In genomic region chr3:184693011-184693975, GRCh38 we compare ENCODE assay signal across 14 cellular contexts. TPM values are rescaled to one million over a fixed set of nuclear protein-coding genes. Genes with fewer than 3 reads are reported as not detected.
A peak's percentile ranks its signal among the peaks of the same experiment; 100 is the strongest.
DNase-seq lines count a peak whose midpoint lies in the region; ATAC-seq, FAIRE-seq and TF ChIP-seq lines count a peak whose summit lies in the region.
"Had no signal": no experiment of that assay in that cellular context is flagged by ENCODE, and none has a peak within 500 bp of the region (broad histone marks: within the 10 kb centered on the region; RNA-seq: fewer than 3 reads in every experiment).

No MANE protein-coding gene starts in this region.

- H2BK12ac ChIP-seq in H1 (ENCODE audit: low read depth, low read length): no peak overlapping the region

- H4K8ac ChIP-seq in H1 (ENCODE audit: extremely low read depth, insufficient read depth, low read length): no peak overlapping the region

- no peak overlapping the region for H2AK5ac ChIP-seq in H1 (ENCODE audit: low read depth, low read length)

- POLR2A ChIA-PET in H1 (lab: Charles Lee; ENCODE audit: partially characterized antibody): interaction anchor here (0.6 to 2.4 kb wide), 5 partner anchors 14 to 117 kb away, joined by 3 to 13 read pairs (median 3); partner anchors contain the start of gene MAGEF1

- H3K36me3 ChIP-seq in BLaER1: no peaks in the 10 kb centered on the region
- H3K36me3 ChIP-seq in H1 (ENCODE audit: control insufficient read depth in 2 of 4, insufficient read depth in 4 of 4, low read length in 3 of 4): no peaks in the 10 kb centered on the region
- H3K36me3 ChIP-seq in osteoblast (ENCODE audit: insufficient read depth, low read length): no peaks in the 10 kb centered on the region
- H3K36me3 ChIP-seq in HAP-1 (replicated peaks): no peaks in the 10 kb centered on the region
- H3K36me3 ChIP-seq: heart right ventricle, spleen had no signal

- no peak for TF ChIP-seq EP300 in H1 (IDR thresholded peaks at IDR 0.05; ENCODE audit: borderline replicate concordance in 1 of 2, low read depth in 2 of 2, low read length in 2 of 2)

- H3K23ac ChIP-seq in H1 (ENCODE audit: insufficient read length): no peak overlapping the region

- H3K9ac ChIP-seq in BLaER1: peak overlapping the region; percentile 77; the same call in 1 of the 2 replicates
- H3K9ac ChIP-seq in H1 (replicated peaks in 1 of 4; ENCODE audit: extremely low read depth in 1 of 4, low read depth in 3 of 4, low read length in 3 of 4): no peak overlapping the region

- H3K4me1 ChIP-seq in BLaER1 (peaks cover 70% of the 10 kb centered on the region), H1 (replicated peaks in 1 of 4; ENCODE audit: control insufficient read depth in 3 of 4, insufficient read depth in 4 of 4, low read length in 3 of 4) (peaks cover 2 to 9% (median 4%) of the 10 kb centered on the region in 4 experiments; a peak in 4 of 7 replicates), osteoblast (ENCODE audit: insufficient read depth, low read length) (peaks cover 5% of the 10 kb centered on the region), HAP-1 (no peaks in the 10 kb centered on the region)

- no peaks in the 10 kb centered on the region; the same call in 1 of the 2 replicates for H3K23me2 ChIP-seq in H1 (ENCODE audit: low read depth, low read length)

- CTCF ChIA-PET in H1 (lab: Charles Lee; ENCODE audit: partially characterized antibody): interaction anchor here (0.6 to 2.6 kb wide), 14 partner anchors 13 to 721 kb away, joined by 3 to 13 read pairs (median 4); partner anchors contain the start of gene MAGEF1

- no peak for TF ChIP-seq POLR2A in H1 (IDR thresholded peaks at IDR 0.05; ENCODE audit: control extremely low read depth in 1 of 2, low read depth in 2 of 2, low read length in 2 of 2)

- H3K79me2 ChIP-seq in H1 (ENCODE audit: control insufficient read depth in 1 of 2, insufficient read depth in 2 of 2, low read length in 2 of 2): no peaks in the 10 kb centered on the region
- H3K79me2 ChIP-seq in osteoblast (ENCODE audit: insufficient read depth, low read length): no peaks in the 10 kb centered on the region

- 0 out of 2 replicates have a peak overlapping the region, but pooled peaks have one; percentile 31 for H2BK15ac ChIP-seq in H1 (ENCODE audit: low read length)

- H3K79me1 ChIP-seq in H1 (ENCODE audit: low read depth, low read length): no peaks in the 10 kb centered on the region

- no peak overlapping the region for H2BK5ac ChIP-seq in H1 (ENCODE audit: low read depth, low read length)

- H4K20me1 ChIP-seq in BLaER1: no peaks in the 10 kb centered on the region
- no peaks in the 10 kb centered on the region for H4K20me1 ChIP-seq in H1 (replicated peaks in 1 of 2; ENCODE audit: control insufficient read depth in 1 of 2, insufficient read depth in 2 of 2, low read length in 2 of 2)
- H4K20me1 ChIP-seq in osteoblast (ENCODE audit: insufficient read depth, low read length): no peaks in the 10 kb centered on the region

- 0 out of 2 replicates have a peak overlapping the region, but pooled peaks have one; percentile 38 for H3K18ac ChIP-seq in H1 (ENCODE audit: extremely low read depth, low read length)

- in situ Hi-C loops in HAP-1 (cut with MboI; ENCODE audit: low sequenced_read_pairs): no loop called here

- peak overlapping the region; percentile 92 for H3K27ac ChIP-seq in BLaER1
- H3K27ac ChIP-seq in H1 (ENCODE audit: low read depth, low read length): no peak overlapping the region
- H3K27ac ChIP-seq in osteoblast (ENCODE audit: low read depth, low read length): no peak overlapping the region
- H3K27ac ChIP-seq: spleen had no signal

- H3K27me3 ChIP-seq in BLaER1 (no peaks in the 10 kb centered on the region), H1 (replicated peaks in 1 of 4; ENCODE audit: control insufficient read depth in 3 of 4, extremely low read depth in 1 of 4, insufficient read depth in 3 of 4, low read length in 3 of 4) (peaks cover 0 to 3% (median 0%) of the 10 kb centered on the region in 4 experiments; a peak in 1 of 7 replicates), osteoblast (ENCODE audit: insufficient read depth, low read length) (no peaks in the 10 kb centered on the region), HAP-1 (ENCODE audit: low read depth) (no peaks in the 10 kb centered on the region)
- H3K27me3 ChIP-seq: heart right ventricle, spleen had no signal

- no peak for FAIRE-seq in H1 (lab: Jason Lieb, UNC)

- H3K14ac ChIP-seq in H1 (ENCODE audit: insufficient read length): no peak overlapping the region

- H2AFZ ChIP-seq in H1 (ENCODE audit: low read length) (no peak overlapping the region), osteoblast (ENCODE audit: low read length) (no peak overlapping the region)

- H3K4me2 ChIP-seq in BLaER1 (peak overlapping the region; percentile 99), H1 (ENCODE audit: insufficient read depth in 1 of 2, low read depth in 2 of 2, low read length in 2 of 2) (no peak overlapping the region), osteoblast (ENCODE audit: insufficient read depth, low read length) (no peak overlapping the region)

- H4K5ac ChIP-seq in H1 (ENCODE audit: insufficient read length, low read depth, low read length): no peak overlapping the region

- H3K4me3 ChIP-seq in BLaER1: no peak overlapping the region
- H3K4me3 ChIP-seq in H1 (ENCODE audit: extremely low read depth in 1 of 4, insufficient read depth in 2 of 4, low read depth in 3 of 4, low read length in 4 of 4): no peak overlapping the region
- H3K4me3 ChIP-seq in osteoblast (ENCODE audit: insufficient read depth, low read length): no peak overlapping the region
- no peak overlapping the region for H3K4me3 ChIP-seq in HAP-1
- H3K4me3 ChIP-seq: heart right ventricle, spleen had no signal

- H3K4ac ChIP-seq in H1 (replicated peaks; ENCODE audit: insufficient read length, low read depth, low read length): no peak overlapping the region

- no peak overlapping the region for H2BK120ac ChIP-seq in H1 (replicated peaks; ENCODE audit: low read depth, low read length)

- H2BK20ac ChIP-seq in H1 (ENCODE audit: low read length): peak overlapping the region; percentile 32; the same call in 1 of the 2 replicates

- no peak for TF ChIP-seq RAD21 in H1 (IDR thresholded peaks at IDR 0.05 in 1 of 2, conservative IDR thresholded peaks at IDR 0.05 in 1 of 2; ENCODE audit: low read depth in 2 of 2, low read length in 2 of 2)

- peak; percentile 81 for DNase-seq in NCI-H2227 (lab: John Stamatoyannopoulos, UW; ENCODE audit: unreplicated experiment)
- no peak for DNase-seq in H1 (ENCODE audit: low read depth in 1 of 2, low spot score in 2 of 2)
- DNase-seq in osteoblast (ENCODE audit: insufficient read length, low spot score, missing footprints): peak; percentile 77
- no peak for DNase-seq in nucleus accumbens (lab: John Stamatoyannopoulos, UW)
- no peak for DNase-seq in HAP-1 (ENCODE audit: low spot score in 2 of 2)
- DNase-seq: activated CD4-positive, alpha-beta T cell treated with anti-CD3 and anti-CD28 coated beads for 4 hours; heart right ventricle; KBM-7; NCI-H748 treated with DMSO at 0.1 percent for 48 hours; spleen had no signal

- TF ChIP-seq CTCF in H1 (IDR thresholded peaks at IDR 0.05; ENCODE audit: control extremely low read depth in 1 of 3, insufficient read depth in 1 of 3, low read depth in 1 of 3, low read length in 3 of 3) (no peak), osteoblast (IDR thresholded peaks at IDR 0.05; ENCODE audit: extremely low read depth, low read depth, low read length) (no peak)

- 84% methylated on average over 16 of the region's 16 CpGs; no CpG with 5 or more reads in 1 of the 2 experiments for WGBS in H1 (ENCODE audit: extremely low coverage in 1 of 2, insufficient coverage in 1 of 2, insufficient read length in 1 of 2, insufficient replicate concordance in 2 of 2, low coverage in 1 of 2, low lambda C conversion rate in 2 of 2, missing lambda C conversion rate in 1 of 2), 2 experiments

- H3K56ac ChIP-seq in H1 (replicated peaks; ENCODE audit: insufficient read length, low read depth, low read length): no peak overlapping the region

- no peak overlapping the region for H4K91ac ChIP-seq in H1 (replicated peaks; ENCODE audit: insufficient read length, low read length)

- H3K9me3 ChIP-seq in BLaER1 (no peaks in the 10 kb centered on the region), H1 (ENCODE audit: insufficient read depth in 2 of 2, low read depth in 1 of 2, low read length in 1 of 2) (no peaks in the 10 kb centered on the region), osteoblast (ENCODE audit: low read depth, low read length) (no peaks in the 10 kb centered on the region), HAP-1 (no peaks in the 10 kb centered on the region)
- H3K9me3 ChIP-seq: heart right ventricle, spleen had no signal

- no peak for ATAC-seq in GM18511 (IDR thresholded peaks at IDR 0.05; ENCODE audit: unreplicated experiment)
- ATAC-seq in HG02981 (IDR thresholded peaks at IDR 0.05; ENCODE audit: unreplicated experiment): no peak
- ATAC-seq: left lobe of liver had no signal

RNA-seq across cellular contexts. Expression of gene MAGEF1, which starts 18.6 kb away (rescaled TPM):
- total RNA-seq in H1 (2021; fragmentation: NEBNext Ultra II Directional; extraction: Animal tissue kit (Norgen Biotek cat#: 25700)): 54.1 and 56.7 TPM in 2 replicates
- 26.5 and 29.5 TPM in 2 replicates for polyA plus RNA-seq in H1 (2011; rRNA removed)
- 51.9 TPM for polyA plus RNA-seq in H1 (2011; cell fraction: cytosol; rRNA removed)
- 18.1 TPM for polyA plus RNA-seq in H1 (2011; cell fraction: nucleus; rRNA removed)
- 47.6 to 57.8 TPM (median 52.1 TPM) in 4 replicates for polyA plus RNA-seq in H1 (2012, experiment 1 of 2)
- 31.8 TPM for polyA plus RNA-seq in H1 (2012, experiment 2 of 2)
- 33.0 TPM for polyA plus RNA-seq in H1 (2013, experiment 1 of 2)
- 35.2 TPM for polyA plus RNA-seq in H1 (2013, experiment 2 of 2)
- polyA minus RNA-seq in H1 (2011; rRNA and poly(A)+ RNA removed): 11.3 and 12.0 TPM in 2 replicates
- polyA minus RNA-seq in H1 (2011; cell fraction: cytosol; rRNA and poly(A)+ RNA removed): 21.2 TPM
- polyA minus RNA-seq in H1 (2011; cell fraction: nucleus; rRNA and poly(A)+ RNA removed): 11.4 TPM
- 18.8 and 22.1 TPM in 2 replicates for total RNA-seq in osteoblast

Comparison
In these comparisons a context has a peak if more than half of its experiments do, and no peak if none do; other contexts are left out.
1. DNase-seq: peak in NCI-H2227 (single experiment) and osteoblast (single experiment); none in H1 (0 of 2), nucleus accumbens (0 of 56) and HAP-1 (0 of 2).